In the genomic region with DNA sequence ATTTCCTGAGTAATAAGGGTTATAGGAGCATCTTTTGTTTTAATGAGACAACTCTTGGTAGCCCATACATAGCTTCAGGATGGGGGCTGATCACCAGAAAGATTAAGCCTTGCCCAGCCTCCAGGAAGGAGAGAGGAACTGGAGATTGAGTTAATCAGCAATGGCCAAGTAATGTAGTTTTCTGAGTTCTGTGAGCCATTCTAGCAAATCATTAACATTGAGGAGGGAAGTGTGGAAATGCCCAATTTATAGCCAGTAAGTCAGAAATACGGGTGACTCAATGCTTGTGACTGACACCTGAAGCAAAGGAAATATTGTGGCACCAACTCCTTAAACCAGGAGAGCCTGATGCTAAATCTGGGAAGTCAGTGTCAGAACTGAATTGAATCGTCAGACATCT, we compare ENCODE assay signal across 20 cellular contexts.
DNase-seq lines count a peak whose midpoint lies in the region; ATAC-seq, FAIRE-seq and TF ChIP-seq lines count a peak whose summit lies in the region.
"Had no signal": no experiment of that assay in that cellular context is flagged by ENCODE, and none has a peak within 500 bp of the region (broad histone marks: within the 10 kb centered on the region; RNA-seq: fewer than 3 reads in every experiment).

No MANE protein-coding gene starts in this region.

- no peak overlapping the region for H3K4me2 ChIP-seq in HepG2 (ENCODE audit: low read depth, low read length)
- H3K4me2 ChIP-seq: neural progenitor cell had no signal

- H3K4me3 ChIP-seq in HepG2 (replicated peaks in 1 of 3; ENCODE audit: insufficient read depth in 1 of 3, low read depth in 2 of 3, low read length in 3 of 3) = no peak overlapping the region
- H3K4me3 ChIP-seq: esophagus squamous epithelium, GM23248, neural progenitor cell, SJCRH30, spleen, testis had no signal

- DNase-seq in HepG2 (ENCODE audit: low spot score) (no peak), mesenteric fat pad (ENCODE audit: low spot score) (no peak)
- DNase-seq in activated naive CD8-positive, alpha-beta T cell treated with anti-CD3 and anti-CD28 coated beads, Interleukin-2, amount 50 U/mL, for 24 hours = no peak
- DNase-seq: activated CD4-positive, CD25-positive, alpha-beta regulatory T cell; esophagus squamous epithelium; GM23248; NCI-H2107; NCI-H524; SJCRH30; spleen; testis had no signal

- no peaks in the 10 kb centered on the region for H3K4me1 Mint-ChIP-seq in activated naive CD8-positive, alpha-beta T cell treated with anti-CD3 and anti-CD28 coated beads, Interleukin-2, amount 50 U/mL, for 24 hours
- H3K4me1 Mint-ChIP-seq: activated T-helper 17 cell treated with anti-CD3 and anti-CD28 coated beads, Interleukin-2, amount 50 U/mL, for 72 hours; neural progenitor cell had no signal

- peak; percentile 4 for FAIRE-seq in HepG2 (lab: Jason Lieb, UNC)
- FAIRE-seq: bronchial epithelial cell had no signal

- peaks cover 7% of the 10 kb centered on the region; the same call in 1 of the 2 replicates for H3K4me1 ChIP-seq in HepG2 (ENCODE audit: insufficient read depth, low read length)
- H3K4me1 ChIP-seq: esophagus squamous epithelium, neural progenitor cell, SJCRH30, spleen, testis had no signal

- H3K79me2 ChIP-seq in HepG2 (ENCODE audit: insufficient read depth, low read length) = no peaks in the 10 kb centered on the region

- H3K27me3 Mint-ChIP-seq in activated naive CD8-positive, alpha-beta T cell treated with anti-CD3 and anti-CD28 coated beads, Interleukin-2, amount 50 U/mL, for 24 hours = peaks cover 15% of the 10 kb centered on the region

- ATAC-seq in GM18907 (IDR thresholded peaks at IDR 0.05; ENCODE audit: unreplicated experiment) (peak; percentile 96), GM21737 (IDR thresholded peaks at IDR 0.05; ENCODE audit: unreplicated experiment) (peak; percentile 67), HG03457 (IDR thresholded peaks at IDR 0.05; ENCODE audit: unreplicated experiment) (peak; percentile 79), HepG2 (peak; percentile 60; the same call in 2 of the 3 replicates), GM21717 (IDR thresholded peaks at IDR 0.05; ENCODE audit: unreplicated experiment) (no peak), HG03520 (IDR thresholded peaks at IDR 0.05; ENCODE audit: unreplicated experiment) (no peak)
- no peak for ATAC-seq in activated naive CD8-positive, alpha-beta T cell treated with anti-CD3 and anti-CD28 coated beads, Interleukin-2, amount 50 U/mL, for 24 hours
- ATAC-seq: activated T-helper 17 cell treated with anti-CD3 and anti-CD28 coated beads, Interleukin-2, amount 50 U/mL, for 72 hours had no signal

- 7% methylated on average over 2 of the region's 2 CpGs for WGBS in HepG2 (ENCODE audit: low lambda C conversion rate)

- H3K27ac ChIP-seq in HepG2 (ENCODE audit: extremely low read length, insufficient read depth, low read length) = no peak overlapping the region
- H3K27ac ChIP-seq: esophagus squamous epithelium, GM23248, neural progenitor cell, SJCRH30, spleen, testis had no signal

- no peaks in the 10 kb centered on the region for H4K20me1 ChIP-seq in HepG2 (ENCODE audit: insufficient read depth, low read length)

- TF ChIP-seq CTCF in HepG2 (CRISPR knock-in tag; IDR thresholded peaks at IDR 0.05) = no peak

- no peak for TF ChIP-seq POLR2A in HepG2 (IDR thresholded peaks at IDR 0.05; ENCODE audit: insufficient read depth in 1 of 2, low read depth in 2 of 2, low read length in 2 of 2)

- no peaks in the 10 kb centered on the region for H3K27me3 ChIP-seq in HepG2 (ENCODE audit: control insufficient read depth in 1 of 2, insufficient read depth in 2 of 2, low read length in 2 of 2)
- H3K27me3 ChIP-seq: esophagus squamous epithelium, neural progenitor cell, SJCRH30, spleen, testis had no signal

- no peak overlapping the region for H2AFZ ChIP-seq in HepG2 (ENCODE audit: low read length)
- H2AFZ ChIP-seq: GM23248, neural progenitor cell had no signal

- no peak overlapping the region for H3K9ac ChIP-seq in HepG2 (ENCODE audit: insufficient read depth, low read depth, low read length)
- H3K9ac ChIP-seq: GM23248, neural progenitor cell had no signal

- no peaks in the 10 kb centered on the region for H3K36me3 ChIP-seq in HepG2 (replicated peaks in 1 of 2; ENCODE audit: control insufficient read depth in 1 of 2, insufficient read depth in 2 of 2, low read length in 2 of 2)
- H3K36me3 ChIP-seq: esophagus squamous epithelium, neural progenitor cell, SJCRH30, spleen had no signal

- TF ChIP-seq RAD21 in HepG2 (CRISPR knock-in tag; IDR thresholded peaks at IDR 0.05) = no peak

- CTCF ChIA-PET in HepG2 (lab: Yijun Ruan, JAX; ENCODE audit: low intra/inter-chr PET ratio, low total read pairs) = no interaction called here

- H3K4me3 Mint-ChIP-seq in activated naive CD8-positive, alpha-beta T cell treated with anti-CD3 and anti-CD28 coated beads, Interleukin-2, amount 50 U/mL, for 24 hours = no peak overlapping the region
- H3K4me3 Mint-ChIP-seq: activated T-helper 17 cell treated with anti-CD3 and anti-CD28 coated beads, Interleukin-2, amount 50 U/mL, for 72 hours; memory B cell; neural progenitor cell had no signal

- no TSS peak for BruUV-seq in HepG2 (replicated peaks; lab: Mats Ljungman, UMichigan)

- POLR2A ChIA-PET in HepG2 (lab: Yijun Ruan, JAX) = no interaction called here

- intact Hi-C loops in HepG2 (cut with micrococcal nuclease; ENCODE audit: unreplicated experiment) = no loop called here

- no peaks in the 10 kb centered on the region for H3K36me3 Mint-ChIP-seq in activated naive CD8-positive, alpha-beta T cell treated with anti-CD3 and anti-CD28 coated beads, Interleukin-2, amount 50 U/mL, for 24 hours (ENCODE audit: low read depth)
- H3K36me3 Mint-ChIP-seq: neural progenitor cell had no signal

- H3K9me3 ChIP-seq in HepG2 (ENCODE audit: low read length) = no peaks in the 10 kb centered on the region
- H3K9me3 ChIP-seq: esophagus squamous epithelium, testis had no signal

- in situ Hi-C loops in HepG2 (cut with HindIII; ENCODE audit: extremely low pct_ligation_motif_present, low pct_unique_long_range_greater_than_20kb) = no loop called here

- no peak for TF ChIP-seq EP300 in HepG2 (IDR thresholded peaks at IDR 0.05; ENCODE audit: low read depth in 2 of 2, low read length in 2 of 2)
- TF ChIP-seq EP300 in HepG2 (CRISPR knock-in tag; IDR thresholded peaks at IDR 0.05; ENCODE audit: borderline replicate concordance) = no peak

- no peak overlapping the region for H3K27ac Mint-ChIP-seq in activated naive CD8-positive, alpha-beta T cell treated with anti-CD3 and anti-CD28 coated beads, Interleukin-2, amount 50 U/mL, for 24 hours
- H3K27ac Mint-ChIP-seq: activated T-helper 17 cell treated with anti-CD3 and anti-CD28 coated beads, Interleukin-2, amount 50 U/mL, for 72 hours; memory B cell; neural progenitor cell had no signal

- peaks cover 5% of the 10 kb centered on the region for H3K9me3 Mint-ChIP-seq in activated naive CD8-positive, alpha-beta T cell treated with anti-CD3 and anti-CD28 coated beads, Interleukin-2, amount 50 U/mL, for 24 hours

TF ChIP-seq in HepG2, 621 proteins besides CTCF, POLR2A, EP300 and RAD21:
- TF ChIP-seq, protein P1, sequence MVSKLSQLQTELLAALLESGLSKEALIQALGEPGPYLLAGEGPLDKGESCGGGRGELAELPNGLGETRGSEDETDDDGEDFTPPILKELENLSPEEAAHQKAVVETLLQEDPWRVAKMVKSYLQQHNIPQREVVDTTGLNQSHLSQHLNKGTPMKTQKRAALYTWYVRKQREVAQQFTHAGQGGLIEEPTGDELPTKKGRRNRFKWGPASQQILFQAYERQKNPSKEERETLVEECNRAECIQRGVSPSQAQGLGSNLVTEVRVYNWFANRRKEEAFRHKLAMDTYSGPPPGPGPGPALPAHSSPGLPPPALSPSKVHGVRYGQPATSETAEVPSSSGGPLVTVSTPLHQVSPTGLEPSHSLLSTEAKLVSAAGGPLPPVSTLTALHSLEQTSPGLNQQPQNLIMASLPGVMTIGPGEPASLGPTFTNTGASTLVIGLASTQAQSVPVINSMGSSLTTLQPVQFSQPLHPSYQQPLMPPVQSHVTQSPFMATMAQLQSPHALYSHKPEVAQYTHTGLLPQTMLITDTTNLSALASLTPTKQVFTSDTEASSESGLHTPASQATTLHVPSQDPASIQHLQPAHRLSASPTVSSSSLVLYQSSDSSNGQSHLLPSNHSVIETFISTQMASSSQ (IDR thresholded peaks at IDR 0.05; ENCODE audit: low read depth) = peak; percentile 32; the same call in 1 of the 2 replicates
- TF ChIP-seq, protein P1 (CRISPR knock-in tag; IDR thresholded peaks at IDR 0.05; ENCODE audit: borderline replicate concordance) = no peak
- no peak for TF ChIP-seq SMARCE1 (IDR thresholded peaks at IDR 0.05; ENCODE audit: borderline replicate concordance)

Comparison
In these comparisons a context has a peak if more than half of its experiments do, and no peak if none do; other contexts are left out.
1. ATAC-seq: peak in GM18907 (single experiment), GM21737 (single experiment), HG03457 (single experiment) and HepG2 (single experiment); none in GM21717 (single experiment), HG03520 (single experiment) and activated naive CD8-positive, alpha-beta T cell treated with anti-CD3 and anti-CD28 coated beads, Interleukin-2, amount 50 U/mL, for 24 hours (single experiment).